1 cellular context compared by ENCODE assay signal in the genomic region with DNA sequence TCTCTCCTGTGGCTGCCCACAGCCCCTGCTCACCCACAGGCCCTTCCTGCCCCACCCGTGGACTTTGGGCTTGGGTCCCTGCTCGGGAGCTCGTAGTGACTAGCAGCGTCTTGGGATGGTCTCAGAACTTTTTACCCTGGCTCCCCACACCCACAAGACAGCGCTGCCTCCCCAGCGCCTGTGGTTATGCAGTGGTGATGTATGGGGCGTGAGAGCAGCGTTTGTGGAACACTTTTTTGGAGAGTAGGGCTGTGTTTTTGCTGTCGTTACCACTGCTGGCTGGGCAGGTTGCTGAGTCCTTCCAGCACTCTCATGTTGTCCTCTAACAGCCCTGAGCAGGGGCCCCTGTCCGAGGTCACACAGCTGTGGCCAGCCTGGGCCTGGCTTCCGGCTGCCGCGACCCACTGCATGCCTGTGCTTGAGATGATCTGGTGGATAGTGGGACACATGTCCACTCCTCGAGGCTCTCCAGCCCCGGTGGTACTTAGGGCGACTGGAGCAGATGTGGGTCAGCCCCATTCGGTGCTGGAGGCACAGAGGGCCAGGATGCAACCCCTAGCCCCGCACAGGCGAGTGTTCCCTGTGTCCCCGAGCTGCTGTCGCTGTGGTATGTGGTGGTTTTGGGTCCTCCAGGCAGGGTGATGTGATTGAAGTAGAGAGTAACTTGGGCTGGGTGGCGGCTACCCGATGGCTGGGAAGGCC.
A peak's percentile ranks its signal among the peaks of the same experiment; 100 is the strongest.
TF ChIP-seq lines count a peak whose summit lies in the region.

No MANE protein-coding gene starts in this region.

TF ChIP-seq in HepG2, 621 proteins besides CTCF, POLR2A, EP300 and RAD21 (continued from another document and continues in another):
- TF ChIP-seq, protein P1, sequence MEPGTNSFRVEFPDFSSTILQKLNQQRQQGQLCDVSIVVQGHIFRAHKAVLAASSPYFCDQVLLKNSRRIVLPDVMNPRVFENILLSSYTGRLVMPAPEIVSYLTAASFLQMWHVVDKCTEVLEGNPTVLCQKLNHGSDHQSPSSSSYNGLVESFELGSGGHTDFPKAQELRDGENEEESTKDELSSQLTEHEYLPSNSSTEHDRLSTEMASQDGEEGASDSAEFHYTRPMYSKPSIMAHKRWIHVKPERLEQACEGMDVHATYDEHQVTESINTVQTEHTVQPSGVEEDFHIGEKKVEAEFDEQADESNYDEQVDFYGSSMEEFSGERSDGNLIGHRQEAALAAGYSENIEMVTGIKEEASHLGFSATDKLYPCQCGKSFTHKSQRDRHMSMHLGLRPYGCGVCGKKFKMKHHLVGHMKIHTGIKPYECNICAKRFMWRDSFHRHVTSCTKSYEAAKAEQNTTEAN (CRISPR knock-in tag; conservative IDR thresholded peaks at IDR 0.05): peak; percentile 76
- TF ChIP-seq, protein P2, sequence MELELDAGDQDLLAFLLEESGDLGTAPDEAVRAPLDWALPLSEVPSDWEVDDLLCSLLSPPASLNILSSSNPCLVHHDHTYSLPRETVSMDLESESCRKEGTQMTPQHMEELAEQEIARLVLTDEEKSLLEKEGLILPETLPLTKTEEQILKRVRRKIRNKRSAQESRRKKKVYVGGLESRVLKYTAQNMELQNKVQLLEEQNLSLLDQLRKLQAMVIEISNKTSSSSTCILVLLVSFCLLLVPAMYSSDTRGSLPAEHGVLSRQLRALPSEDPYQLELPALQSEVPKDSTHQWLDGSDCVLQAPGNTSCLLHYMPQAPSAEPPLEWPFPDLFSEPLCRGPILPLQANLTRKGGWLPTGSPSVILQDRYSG (CRISPR knock-in tag; IDR thresholded peaks at IDR 0.05): peak; percentile 76; the same call in 1 of the 2 replicates
- TF ChIP-seq YEATS4 (CRISPR knock-in tag; IDR thresholded peaks at IDR 0.05; ENCODE audit: borderline replicate concordance): peak; percentile 28; the same call in 1 of the 2 replicates
- no peak; the same call in 1 of the 2 replicates for TF ChIP-seq RXRA (CRISPR knock-in tag; IDR thresholded peaks at IDR 0.05)
- TF ChIP-seq CHCHD3 (CRISPR knock-in tag; IDR thresholded peaks at IDR 0.05): no peak
- TF ChIP-seq SUZ12 (IDR thresholded peaks at IDR 0.05; ENCODE audit: low read depth, low read length): no peak
- TF ChIP-seq ZNF883 (CRISPR knock-in tag; IDR thresholded peaks at IDR 0.05; ENCODE audit: not compliant biosample characterization): no peak
- no peak for TF ChIP-seq RFX5 (IDR thresholded peaks at IDR 0.05; ENCODE audit: low read depth, low read length)
- TF ChIP-seq GPN1 (CRISPR knock-in tag; IDR thresholded peaks at IDR 0.05; ENCODE audit: borderline replicate concordance): no peak
- TF ChIP-seq, protein P3, sequence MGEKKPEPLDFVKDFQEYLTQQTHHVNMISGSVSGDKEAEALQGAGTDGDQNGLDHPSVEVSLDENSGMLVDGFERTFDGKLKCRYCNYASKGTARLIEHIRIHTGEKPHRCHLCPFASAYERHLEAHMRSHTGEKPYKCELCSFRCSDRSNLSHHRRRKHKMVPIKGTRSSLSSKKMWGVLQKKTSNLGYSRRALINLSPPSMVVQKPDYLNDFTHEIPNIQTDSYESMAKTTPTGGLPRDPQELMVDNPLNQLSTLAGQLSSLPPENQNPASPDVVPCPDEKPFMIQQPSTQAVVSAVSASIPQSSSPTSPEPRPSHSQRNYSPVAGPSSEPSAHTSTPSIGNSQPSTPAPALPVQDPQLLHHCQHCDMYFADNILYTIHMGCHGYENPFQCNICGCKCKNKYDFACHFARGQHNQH (CRISPR knock-in tag; IDR thresholded peaks at IDR 0.05): no peak
- peak; percentile 61; the same call in 1 of the 2 replicates for TF ChIP-seq SALL2 (CRISPR knock-in tag; IDR thresholded peaks at IDR 0.05)
- TF ChIP-seq, protein P4, sequence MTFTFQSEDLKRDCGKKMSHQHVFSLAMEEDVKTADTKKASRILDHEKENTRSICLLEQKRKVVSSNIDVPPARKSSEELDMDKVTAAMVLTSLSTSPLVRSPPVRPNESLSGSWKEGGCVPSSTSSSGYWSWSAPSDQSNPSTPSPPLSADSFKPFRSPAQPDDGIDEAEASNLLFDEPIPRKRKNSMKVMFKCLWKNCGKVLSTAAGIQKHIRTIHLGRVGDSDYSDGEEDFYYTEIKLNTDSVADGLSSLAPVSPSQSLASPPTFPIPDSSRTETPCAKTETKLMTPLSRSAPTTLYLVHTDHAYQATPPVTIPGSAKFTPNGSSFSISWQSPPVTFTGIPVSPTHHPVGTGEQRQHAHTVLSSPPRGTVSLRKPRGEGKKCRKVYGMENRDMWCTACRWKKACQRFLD (CRISPR knock-in tag; IDR thresholded peaks at IDR 0.05; ENCODE audit: borderline replicate concordance): no peak
- TF ChIP-seq, protein P5, sequence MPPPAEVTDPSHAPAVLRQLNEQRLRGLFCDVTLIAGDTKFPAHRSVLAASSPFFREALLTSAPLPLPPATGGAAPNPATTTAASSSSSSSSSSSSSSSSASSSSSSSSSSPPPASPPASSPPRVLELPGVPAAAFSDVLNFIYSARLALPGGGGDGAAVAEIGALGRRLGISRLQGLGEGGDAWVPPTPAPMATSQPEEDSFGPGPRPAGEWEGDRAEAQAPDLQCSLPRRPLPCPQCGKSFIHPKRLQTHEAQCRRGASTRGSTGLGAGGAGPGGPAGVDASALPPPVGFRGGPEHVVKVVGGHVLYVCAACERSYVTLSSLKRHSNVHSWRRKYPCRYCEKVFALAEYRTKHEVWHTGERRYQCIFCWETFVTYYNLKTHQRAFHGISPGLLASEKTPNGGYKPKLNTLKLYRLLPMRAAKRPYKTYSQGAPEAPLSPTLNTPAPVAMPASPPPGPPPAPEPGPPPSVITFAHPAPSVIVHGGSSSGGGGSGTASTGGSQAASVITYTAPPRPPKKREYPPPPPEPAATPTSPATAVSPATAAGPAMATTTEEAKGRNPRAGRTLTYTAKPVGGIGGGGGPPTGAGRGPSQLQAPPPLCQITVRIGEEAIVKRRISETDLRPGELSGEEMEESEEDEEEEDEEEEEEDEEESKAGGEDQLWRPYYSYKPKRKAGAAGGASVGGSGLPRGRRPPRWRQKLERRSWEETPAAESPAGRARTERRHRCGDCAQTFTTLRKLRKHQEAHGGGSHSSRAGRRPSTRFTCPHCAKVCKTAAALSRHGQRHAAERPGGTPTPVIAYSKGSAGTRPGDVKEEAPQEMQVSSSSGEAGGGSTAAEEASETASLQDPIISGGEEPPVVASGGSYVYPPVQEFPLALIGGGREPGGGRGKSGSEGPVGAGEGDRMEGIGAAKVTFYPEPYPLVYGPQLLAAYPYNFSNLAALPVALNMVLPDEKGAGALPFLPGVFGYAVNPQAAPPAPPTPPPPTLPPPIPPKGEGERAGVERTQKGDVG (CRISPR knock-in tag; IDR thresholded peaks at IDR 0.05; ENCODE audit: borderline replicate concordance): no peak
- TF ChIP-seq, protein P6, sequence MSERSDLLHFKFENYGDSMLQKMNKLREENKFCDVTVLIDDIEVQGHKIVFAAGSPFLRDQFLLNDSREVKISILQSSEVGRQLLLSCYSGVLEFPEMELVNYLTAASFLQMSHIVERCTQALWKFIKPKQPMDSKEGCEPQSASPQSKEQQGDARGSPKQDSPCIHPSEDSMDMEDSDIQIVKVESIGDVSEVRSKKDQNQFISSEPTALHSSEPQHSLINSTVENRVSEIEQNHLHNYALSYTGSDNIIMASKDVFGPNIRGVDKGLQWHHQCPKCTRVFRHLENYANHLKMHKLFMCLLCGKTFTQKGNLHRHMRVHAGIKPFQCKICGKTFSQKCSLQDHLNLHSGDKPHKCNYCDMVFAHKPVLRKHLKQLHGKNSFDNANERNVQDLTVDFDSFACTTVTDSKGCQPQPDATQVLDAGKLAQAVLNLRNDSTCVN (CRISPR knock-in tag; IDR thresholded peaks at IDR 0.05; ENCODE audit: borderline replicate concordance): no peak; the same call in 1 of the 2 replicates
- TF ChIP-seq SNAPC2 (CRISPR knock-in tag; IDR thresholded peaks at IDR 0.05): no peak
- no peak for TF ChIP-seq NFE2L2 (IDR thresholded peaks at IDR 0.05; ENCODE audit: low read length)
- TF ChIP-seq DPF2 (CRISPR knock-in tag; IDR thresholded peaks at IDR 0.05; ENCODE audit: borderline replicate concordance, low read depth): 0 out of 2 replicates have a peak, but pooled peaks have one; percentile 66
- TF ChIP-seq RARA (CRISPR knock-in tag; IDR thresholded peaks at IDR 0.05): peak; percentile 57; the same call in 1 of the 2 replicates
- TF ChIP-seq IRX3 (CRISPR knock-in tag; IDR thresholded peaks at IDR 0.05; ENCODE audit: borderline replicate concordance, low read depth): no peak
- no peak; the same call in 1 of the 2 replicates for TF ChIP-seq BRD4 (CRISPR knock-in tag; IDR thresholded peaks at IDR 0.05)
- no peak for TF ChIP-seq RBAK (CRISPR knock-in tag; IDR thresholded peaks at IDR 0.05)
- peak; percentile 54; the same call in 1 of the 2 replicates for TF ChIP-seq SPEN (CRISPR knock-in tag; IDR thresholded peaks at IDR 0.05; ENCODE audit: low read depth)
- TF ChIP-seq, protein P7, sequence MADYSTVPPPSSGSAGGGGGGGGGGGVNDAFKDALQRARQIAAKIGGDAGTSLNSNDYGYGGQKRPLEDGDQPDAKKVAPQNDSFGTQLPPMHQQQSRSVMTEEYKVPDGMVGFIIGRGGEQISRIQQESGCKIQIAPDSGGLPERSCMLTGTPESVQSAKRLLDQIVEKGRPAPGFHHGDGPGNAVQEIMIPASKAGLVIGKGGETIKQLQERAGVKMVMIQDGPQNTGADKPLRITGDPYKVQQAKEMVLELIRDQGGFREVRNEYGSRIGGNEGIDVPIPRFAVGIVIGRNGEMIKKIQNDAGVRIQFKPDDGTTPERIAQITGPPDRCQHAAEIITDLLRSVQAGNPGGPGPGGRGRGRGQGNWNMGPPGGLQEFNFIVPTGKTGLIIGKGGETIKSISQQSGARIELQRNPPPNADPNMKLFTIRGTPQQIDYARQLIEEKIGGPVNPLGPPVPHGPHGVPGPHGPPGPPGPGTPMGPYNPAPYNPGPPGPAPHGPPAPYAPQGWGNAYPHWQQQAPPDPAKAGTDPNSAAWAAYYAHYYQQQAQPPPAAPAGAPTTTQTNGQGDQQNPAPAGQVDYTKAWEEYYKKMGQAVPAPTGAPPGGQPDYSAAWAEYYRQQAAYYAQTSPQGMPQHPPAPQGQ (CRISPR knock-in tag; IDR thresholded peaks at IDR 0.05; ENCODE audit: borderline replicate concordance): no peak
- TF ChIP-seq, protein P8, sequence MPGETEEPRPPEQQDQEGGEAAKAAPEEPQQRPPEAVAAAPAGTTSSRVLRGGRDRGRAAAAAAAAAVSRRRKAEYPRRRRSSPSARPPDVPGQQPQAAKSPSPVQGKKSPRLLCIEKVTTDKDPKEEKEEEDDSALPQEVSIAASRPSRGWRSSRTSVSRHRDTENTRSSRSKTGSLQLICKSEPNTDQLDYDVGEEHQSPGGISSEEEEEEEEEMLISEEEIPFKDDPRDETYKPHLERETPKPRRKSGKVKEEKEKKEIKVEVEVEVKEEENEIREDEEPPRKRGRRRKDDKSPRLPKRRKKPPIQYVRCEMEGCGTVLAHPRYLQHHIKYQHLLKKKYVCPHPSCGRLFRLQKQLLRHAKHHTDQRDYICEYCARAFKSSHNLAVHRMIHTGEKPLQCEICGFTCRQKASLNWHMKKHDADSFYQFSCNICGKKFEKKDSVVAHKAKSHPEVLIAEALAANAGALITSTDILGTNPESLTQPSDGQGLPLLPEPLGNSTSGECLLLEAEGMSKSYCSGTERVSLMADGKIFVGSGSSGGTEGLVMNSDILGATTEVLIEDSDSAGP (CRISPR knock-in tag; IDR thresholded peaks at IDR 0.05; ENCODE audit: borderline replicate concordance): peak; percentile 70; the same call in 1 of the 2 replicates
- no peak for TF ChIP-seq SATB2 (CRISPR knock-in tag; IDR thresholded peaks at IDR 0.05)
- TF ChIP-seq NFE2L1 (CRISPR knock-in tag; IDR thresholded peaks at IDR 0.05; ENCODE audit: borderline replicate concordance): no peak
- TF ChIP-seq ZNF644 (CRISPR knock-in tag; IDR thresholded peaks at IDR 0.05; ENCODE audit: low read depth): no peak
- TF ChIP-seq, protein P9, sequence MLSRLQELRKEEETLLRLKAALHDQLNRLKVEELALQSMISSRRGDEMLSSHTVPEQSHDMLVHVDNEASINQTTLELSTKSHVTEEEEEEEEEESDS (CRISPR knock-in tag; IDR thresholded peaks at IDR 0.05; ENCODE audit: borderline replicate concordance): no peak
- TF ChIP-seq, protein P10, sequence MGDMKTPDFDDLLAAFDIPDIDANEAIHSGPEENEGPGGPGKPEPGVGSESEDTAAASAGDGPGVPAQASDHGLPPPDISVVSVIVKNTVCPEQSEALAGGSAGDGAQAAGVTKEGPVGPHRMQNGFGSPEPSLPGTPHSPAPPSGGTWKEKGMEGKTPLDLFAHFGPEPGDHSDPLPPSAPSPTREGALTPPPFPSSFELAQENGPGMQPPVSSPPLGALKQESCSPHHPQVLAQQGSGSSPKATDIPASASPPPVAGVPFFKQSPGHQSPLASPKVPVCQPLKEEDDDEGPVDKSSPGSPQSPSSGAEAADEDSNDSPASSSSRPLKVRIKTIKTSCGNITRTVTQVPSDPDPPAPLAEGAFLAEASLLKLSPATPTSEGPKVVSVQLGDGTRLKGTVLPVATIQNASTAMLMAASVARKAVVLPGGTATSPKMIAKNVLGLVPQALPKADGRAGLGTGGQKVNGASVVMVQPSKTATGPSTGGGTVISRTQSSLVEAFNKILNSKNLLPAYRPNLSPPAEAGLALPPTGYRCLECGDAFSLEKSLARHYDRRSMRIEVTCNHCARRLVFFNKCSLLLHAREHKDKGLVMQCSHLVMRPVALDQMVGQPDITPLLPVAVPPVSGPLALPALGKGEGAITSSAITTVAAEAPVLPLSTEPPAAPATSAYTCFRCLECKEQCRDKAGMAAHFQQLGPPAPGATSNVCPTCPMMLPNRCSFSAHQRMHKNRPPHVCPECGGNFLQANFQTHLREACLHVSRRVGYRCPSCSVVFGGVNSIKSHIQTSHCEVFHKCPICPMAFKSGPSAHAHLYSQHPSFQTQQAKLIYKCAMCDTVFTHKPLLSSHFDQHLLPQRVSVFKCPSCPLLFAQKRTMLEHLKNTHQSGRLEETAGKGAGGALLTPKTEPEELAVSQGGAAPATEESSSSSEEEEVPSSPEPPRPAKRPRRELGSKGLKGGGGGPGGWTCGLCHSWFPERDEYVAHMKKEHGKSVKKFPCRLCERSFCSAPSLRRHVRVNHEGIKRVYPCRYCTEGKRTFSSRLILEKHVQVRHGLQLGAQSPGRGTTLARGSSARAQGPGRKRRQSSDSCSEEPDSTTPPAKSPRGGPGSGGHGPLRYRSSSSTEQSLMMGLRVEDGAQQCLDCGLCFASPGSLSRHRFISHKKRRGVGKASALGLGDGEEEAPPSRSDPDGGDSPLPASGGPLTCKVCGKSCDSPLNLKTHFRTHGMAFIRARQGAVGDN (CRISPR knock-in tag; IDR thresholded peaks at IDR 0.05): peak; percentile 99
- TF ChIP-seq, protein P11, sequence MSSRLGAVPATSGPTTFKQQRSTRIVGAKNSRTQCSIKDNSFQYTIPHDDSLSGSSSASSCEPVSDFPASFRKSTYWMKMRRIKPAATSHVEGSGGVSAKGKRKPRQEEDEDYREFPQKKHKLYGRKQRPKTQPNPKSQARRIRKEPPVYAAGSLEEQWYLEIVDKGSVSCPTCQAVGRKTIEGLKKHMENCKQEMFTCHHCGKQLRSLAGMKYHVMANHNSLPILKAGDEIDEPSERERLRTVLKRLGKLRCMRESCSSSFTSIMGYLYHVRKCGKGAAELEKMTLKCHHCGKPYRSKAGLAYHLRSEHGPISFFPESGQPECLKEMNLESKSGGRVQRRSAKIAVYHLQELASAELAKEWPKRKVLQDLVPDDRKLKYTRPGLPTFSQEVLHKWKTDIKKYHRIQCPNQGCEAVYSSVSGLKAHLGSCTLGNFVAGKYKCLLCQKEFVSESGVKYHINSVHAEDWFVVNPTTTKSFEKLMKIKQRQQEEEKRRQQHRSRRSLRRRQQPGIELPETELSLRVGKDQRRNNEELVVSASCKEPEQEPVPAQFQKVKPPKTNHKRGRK (CRISPR knock-in tag; IDR thresholded peaks at IDR 0.05): no peak
- TF ChIP-seq ZNF274 (CRISPR knock-in tag; IDR thresholded peaks at IDR 0.05): 0 out of 2 replicates have a peak, but pooled peaks have one; percentile 11
- 0 out of 2 replicates have a peak, but pooled peaks have one; percentile 32 for TF ChIP-seq MAFG (CRISPR knock-in tag; IDR thresholded peaks at IDR 0.05)
- TF ChIP-seq KDM1A (CRISPR knock-in tag; IDR thresholded peaks at IDR 0.05): 0 out of 2 replicates have a peak, but pooled peaks have one; percentile 5
- TF ChIP-seq ZNF841 (CRISPR knock-in tag; IDR thresholded peaks at IDR 0.05; ENCODE audit: borderline replicate concordance): no peak
- peak; percentile 73; the same call in 1 of the 2 replicates for TF ChIP-seq ZNF350 (CRISPR knock-in tag; IDR thresholded peaks at IDR 0.05; ENCODE audit: borderline replicate concordance, low read depth)
- TF ChIP-seq ZNF792 (CRISPR knock-in tag; IDR thresholded peaks at IDR 0.05): no peak
